In genomic region chr10:97321032-97321806, GRCh38 we compare ENCODE assay signal across 7 cellular contexts. TPM values are rescaled to one million over a fixed set of nuclear protein-coding genes. Genes with fewer than 3 reads are reported as not detected.
DNase-seq lines count a peak whose midpoint lies in the region; ATAC-seq, FAIRE-seq and TF ChIP-seq lines count a peak whose summit lies in the region.

No MANE protein-coding gene starts in this region.

- intact Hi-C loops in endothelial cell of umbilical vein (cut with micrococcal nuclease) (loop anchor here (1.0 kb wide), 1 partner anchor 11 kb away; no protein-coding TSS in a partner anchor), PC-9 (cut with micrococcal nuclease; ENCODE audit: unreplicated experiment) (no loop called here)

- TF ChIP-seq CTCF in endothelial cell of umbilical vein (IDR thresholded peaks at IDR 0.05; ENCODE audit: extremely low read depth in 1 of 2, insufficient read depth in 1 of 2, low read depth in 1 of 2, low read length in 2 of 2) (no peak), PC-9 (conservative IDR thresholded peaks at IDR 0.05) (no peak)

- no peak for TF ChIP-seq POLR2A in endothelial cell of umbilical vein (IDR thresholded peaks at IDR 0.05; ENCODE audit: low read depth, low read length)

- H2AFZ ChIP-seq in endothelial cell of umbilical vein (ENCODE audit: low read depth, low read length), result peak overlapping the region; percentile 43
- H2AFZ ChIP-seq in PC-9, result no peak overlapping the region

- H3K4me1 ChIP-seq in endothelial cell of umbilical vein (ENCODE audit: control insufficient read depth, extremely low read depth, insufficient read depth, low read length) (peaks cover 15% of the 10 kb centered on the region), PC-9 (replicated peaks; ENCODE audit: insufficient read depth) (no peaks in the 10 kb centered on the region)

- no peaks in the 10 kb centered on the region for H3F3A ChIP-seq in PC-9 (ENCODE audit: insufficient read depth, low read depth)

- FAIRE-seq in endothelial cell of umbilical vein (lab: Jason Lieb, UNC), result no peak

- no peaks in the 10 kb centered on the region for H3K27me3 Mint-ChIP-seq in naive B cell

- no peaks in the 10 kb centered on the region for H3K27me3 ChIP-seq in endothelial cell of umbilical vein (ENCODE audit: control insufficient read depth in 2 of 2, insufficient read depth in 2 of 2, low read length in 2 of 2)
- H3K27me3 ChIP-seq in PC-9 (ENCODE audit: insufficient read depth, low read depth), result no peaks in the 10 kb centered on the region

- H3K4me1 Mint-ChIP-seq in naive B cell, result peaks cover 27 to 46% (median 28%) of the 10 kb centered on the region in 3 donors

- H3K9me2 ChIP-seq in PC-9 (ENCODE audit: insufficient read depth), result no peaks in the 10 kb centered on the region

- BruUV-seq in endothelial cell of umbilical vein (replicated peaks; lab: Mats Ljungman, UMichigan), result no TSS peak
- no TSS peak for BruUV-seq in PC-9 (replicated peaks; lab: Mats Ljungman, UMichigan)

- H3K4me3 Mint-ChIP-seq in naive B cell, result peak overlapping the region; percentile 84 to 95 (median 94)

- H3K9ac ChIP-seq in endothelial cell of umbilical vein (replicated peaks; ENCODE audit: extremely low read depth, insufficient read depth, low read length), result no peak overlapping the region

- no peak overlapping the region for H3K27ac ChIP-seq in endothelial cell of umbilical vein (ENCODE audit: insufficient read depth, low read depth, low read length)
- no peak overlapping the region for H3K27ac ChIP-seq in PC-9

- H3K36me3 ChIP-seq in endothelial cell of umbilical vein (ENCODE audit: control insufficient read depth in 2 of 2, extremely low read depth in 1 of 2, insufficient read depth in 2 of 2, low read length in 2 of 2) (no peaks in the 10 kb centered on the region), PC-9 (ENCODE audit: low read depth) (no peaks in the 10 kb centered on the region)

- DNase-seq in KG1 (lab: John Stamatoyannopoulos, UW), result peak; percentile 45
- DNase-seq in SKM-1 (lab: John Stamatoyannopoulos, UW; ENCODE audit: unreplicated experiment), result peak; percentile 31
- peak; percentile 26 for DNase-seq in endothelial cell of umbilical vein (ENCODE audit: low read depth, low spot score)
- DNase-seq in naive B cell, result peak; percentile 15
- DNase-seq in D341Med (ENCODE audit: low spot score), result no peak
- DNase-seq in PC-9, result no peak

- H3K4me3 ChIP-seq in endothelial cell of umbilical vein (replicated peaks in 1 of 3; ENCODE audit: insufficient read depth in 1 of 3, low read depth in 1 of 3, low read length in 3 of 3), result peak overlapping the region in 1 of 3 experiments; percentile 43
- no peak overlapping the region for H3K4me3 ChIP-seq in PC-9

- H4K20me1 ChIP-seq in endothelial cell of umbilical vein (replicated peaks; ENCODE audit: control insufficient read depth, extremely low read depth, insufficient read depth, low read length) (no peaks in the 10 kb centered on the region), PC-9 (ENCODE audit: insufficient read depth) (no peaks in the 10 kb centered on the region)

- dilution Hi-C loops in endothelial cell of umbilical vein (cut with MboI; ENCODE audit: extremely low pct_ligation_motif_present, low sequenced_read_pairs), result no loop called here

- no peaks in the 10 kb centered on the region for H3K9me3 Mint-ChIP-seq in naive B cell

- H3K9me1 ChIP-seq in endothelial cell of umbilical vein (replicated peaks; ENCODE audit: control insufficient read depth, extremely low read depth, insufficient read depth, low read length), result no peaks in the 10 kb centered on the region

- H3K9me3 ChIP-seq in endothelial cell of umbilical vein (replicated peaks; ENCODE audit: control insufficient read depth, insufficient read depth, low read length) (no peaks in the 10 kb centered on the region), PC-9 (ENCODE audit: insufficient read depth, low read depth) (no peaks in the 10 kb centered on the region)

- H3K4me2 ChIP-seq in endothelial cell of umbilical vein (ENCODE audit: insufficient read depth, low read length), result peak overlapping the region; percentile 95
- no peak overlapping the region for H3K4me2 ChIP-seq in PC-9

- H3K79me2 ChIP-seq in endothelial cell of umbilical vein (ENCODE audit: control insufficient read depth, insufficient read depth, low read length), result no peaks in the 10 kb centered on the region
- H3K79me2 ChIP-seq in PC-9 (ENCODE audit: low read depth), result no peaks in the 10 kb centered on the region

- POLR2A ChIA-PET in endothelial cell of umbilical vein (lab: Charles Lee), result no interaction called here
- POLR2A ChIA-PET in PC-9 (lab: Charles Lee; ENCODE audit: unreplicated experiment), result no interaction called here

- peak overlapping the region; percentile 64 to 99 (median 92) for H3K27ac Mint-ChIP-seq in naive B cell

- no peak for ATAC-seq in naive B cell (ENCODE audit: low read depth in 2 of 2)
- ATAC-seq in HG03095 (IDR thresholded peaks at IDR 0.05; ENCODE audit: unreplicated experiment), result no peak

- no peaks in the 10 kb centered on the region for H3K36me3 Mint-ChIP-seq in naive B cell

- CTCF ChIA-PET in endothelial cell of umbilical vein (lab: Charles Lee), result interaction anchor here (4.3 kb wide), 1 partner anchor 12 kb away, joined by 23 read pairs; no protein-coding TSS in a partner anchor
- CTCF ChIA-PET in PC-9 (lab: Charles Lee), result no interaction called here

TF ChIP-seq in endothelial cell of umbilical vein, 7 proteins besides CTCF, POLR2A, EP300 and RAD21:
- TF ChIP-seq FOS (IDR thresholded peaks at IDR 0.05; ENCODE audit: borderline replicate concordance, insufficient read depth, low read length), result no peak
- no peak for TF ChIP-seq MYC (IDR thresholded peaks at IDR 0.05; ENCODE audit: low read depth, low read length)
- no peak for TF ChIP-seq MAX (IDR thresholded peaks at IDR 0.05; ENCODE audit: insufficient read depth, insufficient read length)
- no peak for TF ChIP-seq GATA2 (IDR thresholded peaks at IDR 0.05; ENCODE audit: insufficient read depth, insufficient read length, low read depth, low read length)
- no peak for TF ChIP-seq POLR2AphosphoS5 (IDR thresholded peaks at IDR 0.05; ENCODE audit: insufficient read depth, low read depth, low read length)
- no peak for TF ChIP-seq EZH2 (IDR thresholded peaks at IDR 0.05; ENCODE audit: borderline replicate concordance, low read depth, low read length, severe bottlenecking)
- no peak for TF ChIP-seq JUN (IDR thresholded peaks at IDR 0.05; ENCODE audit: borderline replicate concordance, insufficient read depth, insufficient read length, low read depth)

RNA-seq across cellular contexts. Expression of gene FRAT1, which starts 2.1 kb away (rescaled TPM):
- 3.2 and 3.5 TPM in 2 replicates for total RNA-seq in endothelial cell of umbilical vein
- polyA plus RNA-seq in endothelial cell of umbilical vein, result 2.2 and 2.4 TPM in 2 replicates
- polyA plus RNA-seq in endothelial cell of umbilical vein (2011; cell fraction: cytosol; rRNA removed), result 1.3 and 1.8 TPM in 2 replicates
- polyA plus RNA-seq in endothelial cell of umbilical vein (2011; cell fraction: nucleus; rRNA removed), result 1.1 and 1.4 TPM in 2 replicates
- polyA plus RNA-seq in endothelial cell of umbilical vein (2012), result 1.2 and 1.5 TPM in 2 replicates
- 1.2 and 1.9 TPM in 2 replicates for polyA minus RNA-seq in endothelial cell of umbilical vein
- polyA minus RNA-seq in endothelial cell of umbilical vein (2011; cell fraction: cytosol; rRNA and poly(A)+ RNA removed), result 3.9 TPM
- 2.5 and 4.2 TPM in 2 replicates for polyA minus RNA-seq in endothelial cell of umbilical vein (2011; cell fraction: nucleus; rRNA and poly(A)+ RNA removed)
- 10 to 100 TPM in 4 of 6 donors, 1 to 10 TPM in 2; 7.4 to 15.7 (median 10.8) TPM for polyA plus RNA-seq in naive B cell (ENCODE audit: low read depth in 6 of 6)
- total RNA-seq in PC-9 (2021), result 2.4 and 2.7 TPM in 2 replicates

RNA-seq across cellular contexts. Expression of gene FRAT2, which starts 13.3 kb away (rescaled TPM):
- total RNA-seq in endothelial cell of umbilical vein (11.3 and 11.5 TPM in 2 replicates), PC-9 (2021) (11.0 and 13.0 TPM in 2 replicates)
- polyA plus RNA-seq in endothelial cell of umbilical vein (5.7 and 6.6 TPM in 2 replicates), naive B cell (ENCODE audit: low read depth in 6 of 6) (10 to 100 TPM in 4 of 6 donors, 1 to 10 TPM in 2; 7.0 to 19.1 (median 14.3) TPM)
- polyA plus RNA-seq in endothelial cell of umbilical vein (2011; cell fraction: cytosol; rRNA removed), result 5.0 and 5.6 TPM in 2 replicates
- 3.6 and 3.9 TPM in 2 replicates for polyA plus RNA-seq in endothelial cell of umbilical vein (2011; cell fraction: nucleus; rRNA removed)
- polyA plus RNA-seq in endothelial cell of umbilical vein (2012), result 6.1 and 6.5 TPM in 2 replicates
- polyA minus RNA-seq in endothelial cell of umbilical vein, result 4.4 and 6.2 TPM in 2 replicates
- 18.3 TPM for polyA minus RNA-seq in endothelial cell of umbilical vein (2011; cell fraction: cytosol; rRNA and poly(A)+ RNA removed)
- polyA minus RNA-seq in endothelial cell of umbilical vein (2011; cell fraction: nucleus; rRNA and poly(A)+ RNA removed), result 4.9 and 6.4 TPM in 2 replicates

RNA-seq across cellular contexts. Expression of gene ARHGAP19, which starts 28.8 kb away (rescaled TPM):
- total RNA-seq in endothelial cell of umbilical vein, result 19.1 and 20.0 TPM in 2 replicates
- 5.5 and 6.8 TPM in 2 replicates for polyA plus RNA-seq in endothelial cell of umbilical vein
- polyA plus RNA-seq in endothelial cell of umbilical vein (2011; cell fraction: cytosol; rRNA removed), result 7.6 and 7.7 TPM in 2 replicates
- polyA plus RNA-seq in endothelial cell of umbilical vein (2011; cell fraction: nucleus; rRNA removed), result 12.2 and 16.4 TPM in 2 replicates
- 9.1 and 12.1 TPM in 2 replicates for polyA plus RNA-seq in endothelial cell of umbilical vein (2012)
- 11.9 and 12.6 TPM in 2 replicates for polyA minus RNA-seq in endothelial cell of umbilical vein
- polyA minus RNA-seq in endothelial cell of umbilical vein (2011; cell fraction: cytosol; rRNA and poly(A)+ RNA removed), result 5.2 TPM
- polyA minus RNA-seq in endothelial cell of umbilical vein (2011; cell fraction: nucleus; rRNA and poly(A)+ RNA removed), result 6.7 and 11.7 TPM in 2 replicates
- polyA plus RNA-seq in naive B cell (ENCODE audit: low read depth in 6 of 6), result 10 to 100 TPM in 3 of 6 donors, 1 to 10 TPM in 3; 6.2 to 19.3 (median 9.4) TPM
- 11.2 and 11.5 TPM in 2 replicates for total RNA-seq in PC-9 (2021)

Comparison
In these comparisons a context has a peak if more than half of its experiments do, and no peak if none do; other contexts are left out.
1. DNase-seq: peak in KG1 (single experiment), SKM-1 (single experiment), endothelial cell of umbilical vein (single experiment) and naive B cell (single experiment); none in D341Med (single experiment) and PC-9 (0 of 2).